ENCODE assay signal across 8 cellular contexts in genomic region chr16:21599158-21599993, GRCh38. TPM values are rescaled to one million over a fixed set of nuclear protein-coding genes. Genes with fewer than 3 reads are reported as not detected.
DNase-seq lines count a peak whose midpoint lies in the region; ATAC-seq and TF ChIP-seq lines count a peak whose summit lies in the region.

TSS of gene METTL9 (plus strand) at chr16:21599577. CDS start at chr16:21599734, 157 bp downstream.

- no peaks in the 10 kb centered on the region for H3K9me3 Mint-ChIP-seq in T-helper 2 cell treated with Interferon-gamma antibody and Interleukin-4, amounts not matched to agents 5 μg/mL and 100 μg/mL, for 36 hours

- H3K27ac ChIP-seq in ascending aorta (peak within 1 kb of the TSS; percentile 90 to 97), right cardiac atrium (ENCODE audit: low read length) (peak within 1 kb of the TSS; percentile 91), vagina (peak within 1 kb of the TSS; percentile 92)

- TF ChIP-seq POLR2A in vagina (IDR thresholded peaks at IDR 0.05), result peak in 1 of 2 donors; percentile 49

- TF ChIP-seq CTCF in ascending aorta (IDR thresholded peaks at IDR 0.05) (peak in 1 of 3 experiments; percentile 9), vagina (IDR thresholded peaks at IDR 0.05) (peak in 1 of 3 experiments; percentile 5)

- H3K9me3 ChIP-seq in ascending aorta, result no peaks in the 10 kb centered on the region
- H3K9me3 ChIP-seq in right cardiac atrium (ENCODE audit: control insufficient read depth, low read length), result no peaks in the 10 kb centered on the region
- H3K9me3 ChIP-seq in vagina, result no peaks in the 10 kb centered on the region

- peaks cover 6 to 10% of the 10 kb centered on the region in 2 donors for H3K4me1 ChIP-seq in ascending aorta
- H3K4me1 ChIP-seq in right cardiac atrium (ENCODE audit: control insufficient read depth, insufficient read depth, low read length), result peaks cover 2% of the 10 kb centered on the region
- peaks cover 41% of the 10 kb centered on the region for H3K4me1 ChIP-seq in vagina

- H3K4me3 ChIP-seq in ascending aorta, result peak within 1 kb of the TSS; percentile 93
- peak within 1 kb of the TSS; percentile 81 for H3K4me3 ChIP-seq in right cardiac atrium (ENCODE audit: low read length)
- H3K4me3 ChIP-seq in vagina, result peak within 1 kb of the TSS; percentile 61 to 74

- intact Hi-C loops in ascending aorta (cut with DNase I), result loop anchor here (2.0 kb wide), 1 partner anchor 1549 kb away; the partner anchor contains the start of gene USP31
- intact Hi-C loops in right cardiac atrium (cut with DNase I), result no loop called here
- intact Hi-C loops in vagina (cut with DNase I), result no loop called here

- H3K27ac Mint-ChIP-seq in T-helper 2 cell treated with Interferon-gamma antibody and Interleukin-4, amounts not matched to agents 5 μg/mL and 100 μg/mL, for 36 hours, result peak within 1 kb of the TSS; percentile 90

- DNase-seq in NCI-H187 (lab: John Stamatoyannopoulos, UW) (peak; percentile 72 to 77), ascending aorta (ENCODE audit: low spot score in 2 of 2) (peak; percentile 82 to 96), right cardiac atrium (peak; percentile 95 to 98 (median 98)), putamen (ENCODE audit: low spot score) (peak; percentile 96), vagina (ENCODE audit: extremely low spot score in 2 of 2) (peak in 1 of 2 donors; percentile 93)
- peak; percentile 95 for DNase-seq in T-helper 2 cell treated with Interferon-gamma antibody and Interleukin-4, amounts not matched to agents 5 μg/mL and 100 μg/mL, for 36 hours (ENCODE audit: low spot score)

- peaks cover 11% of the 10 kb centered on the region for H3K36me3 Mint-ChIP-seq in T-helper 2 cell treated with Interferon-gamma antibody and Interleukin-4, amounts not matched to agents 5 μg/mL and 100 μg/mL, for 36 hours (ENCODE audit: low read depth)

- no peaks in the 10 kb centered on the region for H3K36me3 ChIP-seq in ascending aorta
- H3K36me3 ChIP-seq in vagina, result no peaks in the 10 kb centered on the region

- no peaks in the 10 kb centered on the region for H3K27me3 Mint-ChIP-seq in T-helper 2 cell treated with Interferon-gamma antibody and Interleukin-4, amounts not matched to agents 5 μg/mL and 100 μg/mL, for 36 hours (ENCODE audit: low read depth)

- H3K4me3 Mint-ChIP-seq in T-helper 2 cell treated with Interferon-gamma antibody and Interleukin-4, amounts not matched to agents 5 μg/mL and 100 μg/mL, for 36 hours, result peak within 1 kb of the TSS; percentile 96

- peaks cover 45% of the 10 kb centered on the region for H3K4me1 Mint-ChIP-seq in T-helper 2 cell treated with Interferon-gamma antibody and Interleukin-4, amounts not matched to agents 5 μg/mL and 100 μg/mL, for 36 hours (ENCODE audit: low read depth)

- ATAC-seq in GM18498 (IDR thresholded peaks at IDR 0.05; ENCODE audit: unreplicated experiment), result peak; percentile 92
- ATAC-seq in HG02938 (IDR thresholded peaks at IDR 0.05; ENCODE audit: unreplicated experiment), result peak; percentile 82
- ATAC-seq in right cardiac atrium, result peak; percentile 99

- WGBS in right cardiac atrium, result under 1% methylated on average over 93 of the region's 93 CpGs

- H3K27me3 ChIP-seq in ascending aorta (no peaks in the 10 kb centered on the region), right cardiac atrium (ENCODE audit: control insufficient read depth, insufficient read depth) (no peaks in the 10 kb centered on the region), vagina (no peaks in the 10 kb centered on the region)

RNA-seq across cellular contexts. Expression of gene METTL9, which starts in this region (rescaled TPM):
- total RNA-seq in ascending aorta (168 TPM), right cardiac atrium (10 to 100 TPM; 59.4 to 63.2 (median 61.2) TPM), vagina (97.7 TPM)
- 31.5 TPM for polyA plus RNA-seq in right cardiac atrium
